ENCODE assay signal across 12 cellular contexts in genomic region chr18:8987250-8987649, GRCh38.
DNase-seq lines count a peak whose midpoint lies in the region; FAIRE-seq and TF ChIP-seq lines count a peak whose summit lies in the region.
"Had no signal": no experiment of that assay in that cellular context is flagged by ENCODE, and none has a peak within 500 bp of the region (broad histone marks: within the 10 kb centered on the region; RNA-seq: fewer than 3 reads in every experiment).

No MANE protein-coding gene starts in this region.

- dilution Hi-C loops in keratinocyte (cut with MboI; ENCODE audit: extremely low pct_ligation_motif_present, low sequenced_read_pairs) = no loop called here

- H3K27ac ChIP-seq in ACC112 (ENCODE audit: low read depth, low read length) = 0 out of 2 replicates have a peak overlapping the region, but pooled peaks have one; percentile 4
- peak overlapping the region; percentile 83 for H3K27ac ChIP-seq in keratinocyte (ENCODE audit: control insufficient read depth, insufficient read depth, low read length)
- H3K27ac ChIP-seq in right atrium auricular region = no peak overlapping the region
- H3K27ac ChIP-seq: upper lobe of right lung had no signal

- DNase-seq in HCEC 1CT = peak; percentile 32
- DNase-seq in astrocyte of the hippocampus (ENCODE audit: low read depth, low spot score) = peak; percentile 65
- peak; percentile 30 for DNase-seq in keratinocyte (ENCODE audit: low read depth, low spot score)
- DNase-seq in NCI-H2227 treated with DMSO at 0.1 percent for 48 hours (lab: John Stamatoyannopoulos, UW) = no peak
- no peak for DNase-seq in GM19240 (ENCODE audit: insufficient read length, low spot score)
- no peak for DNase-seq in NCI-H187 treated with DMSO at 0.1 percent for 48 hours (lab: John Stamatoyannopoulos, UW)
- no peak for DNase-seq in right atrium auricular region (ENCODE audit: low spot score)
- DNase-seq: AML-193, EL, NCI-H748 treated with DMSO at 0.1 percent for 48 hours, upper lobe of right lung had no signal

- peak; percentile 92 for FAIRE-seq in keratinocyte (lab: Jason Lieb, UNC)

- H3K36me3 ChIP-seq in ACC112 (ENCODE audit: insufficient read depth, low read length) (no peaks in the 10 kb centered on the region), keratinocyte (ENCODE audit: control insufficient read depth in 2 of 2, extremely low read depth in 1 of 2, insufficient read depth in 2 of 2, low read length in 2 of 2) (no peaks in the 10 kb centered on the region), right atrium auricular region (no peaks in the 10 kb centered on the region)
- H3K36me3 ChIP-seq: upper lobe of right lung had no signal

- H3K9me1 ChIP-seq in keratinocyte (ENCODE audit: control insufficient read depth, extremely low read depth, insufficient read depth, low read length) = no peaks in the 10 kb centered on the region

- H3K27me3 ChIP-seq in ACC112 (ENCODE audit: insufficient read depth, low read length) (no peaks in the 10 kb centered on the region), keratinocyte (ENCODE audit: control insufficient read depth, extremely low read depth, insufficient read depth, low read length) (no peaks in the 10 kb centered on the region), right atrium auricular region (no peaks in the 10 kb centered on the region)
- H3K27me3 ChIP-seq: upper lobe of right lung had no signal

- no peaks in the 10 kb centered on the region for H3K79me2 ChIP-seq in ACC112 (ENCODE audit: control insufficient read depth, insufficient read depth, low read length, unreplicated experiment)
- H3K79me2 ChIP-seq in keratinocyte (ENCODE audit: control insufficient read depth, insufficient read depth, low read length) = no peaks in the 10 kb centered on the region

- H3K4me3 ChIP-seq in ACC112 (ENCODE audit: low read depth, low read length) (no peak overlapping the region), keratinocyte (ENCODE audit: control insufficient read depth in 2 of 3, extremely low read depth in 1 of 3, insufficient read depth in 2 of 3, low read depth in 1 of 3, low read length in 3 of 3) (no peak overlapping the region), right atrium auricular region (no peak overlapping the region)
- H3K4me3 ChIP-seq: upper lobe of right lung had no signal

- peak overlapping the region; percentile 40 for H3K4me2 ChIP-seq in keratinocyte (ENCODE audit: control insufficient read depth, extremely low read depth, insufficient read depth, low read depth, low read length)

- H3K4me1 ChIP-seq in ACC112 (ENCODE audit: control insufficient read depth, insufficient read depth, low read length, unreplicated experiment) (peaks cover 19% of the 10 kb centered on the region), keratinocyte (ENCODE audit: control insufficient read depth, extremely low read depth, insufficient read depth, low read length) (peaks cover 37% of the 10 kb centered on the region), right atrium auricular region (no peaks in the 10 kb centered on the region)
- H3K4me1 ChIP-seq: upper lobe of right lung had no signal

- no peaks in the 10 kb centered on the region for H4K20me1 ChIP-seq in keratinocyte (ENCODE audit: control insufficient read depth, extremely low read depth, insufficient read depth, low read length)

- TF ChIP-seq CTCF in keratinocyte (optimal IDR thresholded peaks at IDR 0.05 in 1 of 3, IDR thresholded peaks at IDR 0.05 in 1 of 3, conservative IDR thresholded peaks at IDR 0.05 in 1 of 3; ENCODE audit: extremely low read depth in 1 of 3, insufficient read depth in 2 of 3, low read length in 3 of 3) (no peak), right atrium auricular region (IDR thresholded peaks at IDR 0.05) (no peak)

- peak overlapping the region; percentile 60 for H3K9ac ChIP-seq in keratinocyte (ENCODE audit: control insufficient read depth, extremely low read depth, insufficient read depth, low read length)

- H3K9me3 ChIP-seq in keratinocyte (ENCODE audit: control insufficient read depth, low read depth, low read length) (no peaks in the 10 kb centered on the region), right atrium auricular region (no peaks in the 10 kb centered on the region)
- H3K9me3 ChIP-seq: upper lobe of right lung had no signal

- H2AFZ ChIP-seq in ACC112 (ENCODE audit: low read length, unreplicated experiment) (no peak overlapping the region), keratinocyte (ENCODE audit: control insufficient read depth, low read length) (peak overlapping the region; percentile 63)

Comparison
In these comparisons a context has a peak if more than half of its experiments do, and no peak if none do; other contexts are left out.
1. H3K27ac ChIP-seq: peak in ACC112 (single experiment) and keratinocyte (single experiment); none in right atrium auricular region (0 of 2).
2. DNase-seq: peak in HCEC 1CT (single experiment), astrocyte of the hippocampus (single experiment) and keratinocyte (single experiment); none in NCI-H2227 treated with DMSO at 0.1 percent for 48 hours (single experiment), GM19240 (single experiment), NCI-H187 treated with DMSO at 0.1 percent for 48 hours (single experiment) and right atrium auricular region (single experiment).